1 cellular context compared by ENCODE assay signal in genomic region chr9:129171993-129172751, GRCh38.
TF ChIP-seq lines count a peak whose summit lies in the region.

No MANE protein-coding gene starts in this region.

TF ChIP-seq in A549, 52 proteins besides CTCF, POLR2A, EP300 and RAD21 (continued from another document):
- TF ChIP-seq REST (IDR thresholded peaks at IDR 0.05) = no peak
- TF ChIP-seq CHD2 (IDR thresholded peaks at IDR 0.05; ENCODE audit: low read length, partially characterized antibody) = no peak
- TF ChIP-seq HES2 (IDR thresholded peaks at IDR 0.05) = no peak
- TF ChIP-seq SMC3 (IDR thresholded peaks at IDR 0.05) = no peak
- no peak for TF ChIP-seq NPAS2 (CRISPR knock-in tag; IDR thresholded peaks at IDR 0.05; ENCODE audit: borderline replicate concordance)
- TF ChIP-seq RNF2 (IDR thresholded peaks at IDR 0.05; ENCODE audit: borderline replicate concordance, low read depth) = no peak
- TF ChIP-seq SREBF2 (IDR thresholded peaks at IDR 0.05) = no peak
